21 cellular contexts compared by ENCODE assay signal in the genomic region with DNA sequence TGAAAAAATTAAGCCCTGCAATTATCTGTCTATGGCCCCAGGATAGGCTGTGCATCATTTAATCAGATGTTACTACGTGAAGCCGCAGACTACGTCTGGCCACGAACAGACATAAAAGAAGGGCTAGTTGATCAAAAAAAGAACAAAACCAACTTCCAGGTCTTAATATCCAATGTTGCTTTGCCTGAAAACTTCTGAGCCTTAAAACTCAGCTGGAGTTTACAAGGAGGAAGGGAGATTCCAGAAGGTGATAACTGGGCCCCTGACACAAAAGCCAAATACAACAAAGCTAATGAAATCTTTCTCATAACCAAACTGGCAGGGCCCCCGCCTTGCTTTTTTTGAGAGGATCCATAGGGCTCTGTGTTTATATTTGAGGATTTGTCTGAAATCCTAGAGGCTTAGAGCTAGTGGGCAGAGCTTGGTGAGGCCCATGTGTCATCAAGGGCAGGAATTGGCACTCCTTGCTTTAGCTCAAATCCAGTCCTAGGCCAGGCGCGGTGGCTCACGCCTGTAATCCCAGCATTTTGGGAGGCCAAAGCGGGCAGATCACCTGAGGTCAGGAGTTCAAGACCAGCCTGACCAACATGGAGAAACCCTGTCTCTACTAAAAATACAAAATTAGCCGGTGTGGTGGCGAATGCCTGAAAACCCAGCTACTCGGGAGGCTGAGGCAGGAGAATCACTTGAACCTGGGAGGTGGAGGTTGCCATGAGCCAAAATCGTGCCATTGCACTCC.
A peak's percentile ranks its signal among the peaks of the same experiment; 100 is the strongest.
DNase-seq lines count a peak whose midpoint lies in the region; FAIRE-seq and TF ChIP-seq lines count a peak whose summit lies in the region.
"Had no signal": no experiment of that assay in that cellular context is flagged by ENCODE, and none has a peak within 500 bp of the region (broad histone marks: within the 10 kb centered on the region; RNA-seq: fewer than 3 reads in every experiment).

No MANE protein-coding gene starts in this region.

- no peak for DNase-seq in T-helper 2 cell treated with Interferon-gamma antibody and Interleukin-4, amounts not matched to agents 5 μg/mL and 100 μg/mL, for 36 hours (ENCODE audit: low spot score)
- DNase-seq in T-helper 2 cell (no peak), LNCaP clone FGC (ENCODE audit: low read depth) (peak; percentile 52), prostate gland (ENCODE audit: low spot score) (peak; percentile 23), chondrocyte (ENCODE audit: low spot score) (no peak), H54 (ENCODE audit: insufficient read length, low spot score) (no peak), frontal cortex (ENCODE audit: low spot score in 2 of 2) (no peak)
- DNase-seq: 8988T; BE2C; effector memory CD8-positive, alpha-beta T cell; GOT3; NCI-H1436 treated with DMSO at 0.1 percent for 48 hours; NCI-H2171; stimulated activated CD4-positive, alpha-beta T cell treated with anti-CD3 and anti-CD28 coated beads, Interleukin-2, amount 100 ng/mL, for 48 hours; stimulated activated naive CD8-positive, alpha-beta T cell treated with anti-CD3 and anti-CD28 coated beads, Interleukin-15, amount 100 ng/mL, for 72 hours; T-helper 9 cell had no signal

- no peaks in the 10 kb centered on the region for H3K27me3 Mint-ChIP-seq in T-helper 2 cell treated with Interferon-gamma antibody and Interleukin-4, amounts not matched to agents 5 μg/mL and 100 μg/mL, for 36 hours (ENCODE audit: low read depth)
- H3K27me3 Mint-ChIP-seq in chondrocyte (ENCODE audit: low read depth) = peaks cover 4% of the 10 kb centered on the region
- H3K27me3 Mint-ChIP-seq: effector memory CD8-positive, alpha-beta T cell; stimulated activated naive CD8-positive, alpha-beta T cell treated with anti-CD3 and anti-CD28 coated beads, Interleukin-15, amount 100 ng/mL, for 72 hours had no signal

- peaks cover 40% of the 10 kb centered on the region for H3K4me1 Mint-ChIP-seq in T-helper 2 cell treated with Interferon-gamma antibody and Interleukin-4, amounts not matched to agents 5 μg/mL and 100 μg/mL, for 36 hours (ENCODE audit: low read depth)
- H3K4me1 Mint-ChIP-seq in chondrocyte (ENCODE audit: low read depth) = peaks cover 13% of the 10 kb centered on the region

- H3K27ac Mint-ChIP-seq in T-helper 2 cell treated with Interferon-gamma antibody and Interleukin-4, amounts not matched to agents 5 μg/mL and 100 μg/mL, for 36 hours = peak overlapping the region; percentile 65
- H3K27ac Mint-ChIP-seq in chondrocyte (ENCODE audit: unreplicated experiment) = no peak overlapping the region
- H3K27ac Mint-ChIP-seq: stimulated activated naive CD8-positive, alpha-beta T cell treated with anti-CD3 and anti-CD28 coated beads, Interleukin-15, amount 100 ng/mL, for 72 hours had no signal

- H3K9me3 Mint-ChIP-seq in T-helper 2 cell treated with Interferon-gamma antibody and Interleukin-4, amounts not matched to agents 5 μg/mL and 100 μg/mL, for 36 hours = peaks cover 16% of the 10 kb centered on the region
- peaks cover 8% of the 10 kb centered on the region for H3K9me3 Mint-ChIP-seq in chondrocyte (ENCODE audit: low read depth)
- H3K9me3 Mint-ChIP-seq: effector memory CD8-positive, alpha-beta T cell had no signal

- no peak for TF ChIP-seq CTCF in LNCaP clone FGC (IDR thresholded peaks at IDR 0.05; ENCODE audit: control insufficient read depth, extremely low read depth, insufficient read depth)
- TF ChIP-seq CTCF in prostate gland (IDR thresholded peaks at IDR 0.05) = no peak
- no peak for TF ChIP-seq CTCF in chondrocyte (IDR thresholded peaks at IDR 0.05)

- no peak for TF ChIP-seq POLR2A in prostate gland (IDR thresholded peaks at IDR 0.05)
- TF ChIP-seq POLR2A in H54 (IDR thresholded peaks at IDR 0.05; ENCODE audit: low read depth, low read length) = no peak

- H3K4me1 ChIP-seq in esophagus (ENCODE audit: control insufficient read depth in 2 of 2, insufficient read depth in 2 of 2, low read length in 1 of 2) (peaks cover 0 to 16% of the 10 kb centered on the region in 2 donors), prostate gland (replicated peaks) (peaks cover 16% of the 10 kb centered on the region)
- H3K4me1 ChIP-seq: parathyroid adenoma had no signal

- no peak overlapping the region for H3K4me3 Mint-ChIP-seq in T-helper 2 cell treated with Interferon-gamma antibody and Interleukin-4, amounts not matched to agents 5 μg/mL and 100 μg/mL, for 36 hours
- no peak overlapping the region for H3K4me3 Mint-ChIP-seq in chondrocyte (ENCODE audit: unreplicated experiment)
- H3K4me3 Mint-ChIP-seq: effector memory CD8-positive, alpha-beta T cell; stimulated activated naive CD8-positive, alpha-beta T cell treated with anti-CD3 and anti-CD28 coated beads, Interleukin-15, amount 100 ng/mL, for 72 hours had no signal

- 65 to 75% methylated on average over 13 of the region's 13 CpGs for WGBS in esophagus, 2 donors
- WGBS in prostate gland = 61% methylated on average over 13 of the region's 13 CpGs

- FAIRE-seq in H54 (lab: Jason Lieb, UNC) = no peak
- no peak for FAIRE-seq in frontal cortex (lab: Jason Lieb, UNC)
- FAIRE-seq: G401.6, islet of Langerhans had no signal

- H3K4me3 ChIP-seq in LNCaP clone FGC (ENCODE audit: low read depth, low read length) (no peak overlapping the region), esophagus (ENCODE audit: low read depth in 1 of 2, low read length in 2 of 2) (no peak overlapping the region), prostate gland (no peak overlapping the region)
- H3K4me3 ChIP-seq: SJCRH30 had no signal

- H3K36me3 ChIP-seq in esophagus (ENCODE audit: control insufficient read depth in 2 of 2, insufficient read depth in 2 of 2, low read length in 1 of 2) (no peaks in the 10 kb centered on the region), prostate gland (no peaks in the 10 kb centered on the region)
- H3K36me3 ChIP-seq: BE2C, SJCRH30 had no signal

- H3K27me3 ChIP-seq in esophagus (ENCODE audit: control insufficient read depth in 1 of 2, insufficient read depth in 2 of 2, low read length in 2 of 2) (no peaks in the 10 kb centered on the region), prostate gland (replicated peaks; ENCODE audit: insufficient read depth) (no peaks in the 10 kb centered on the region)
- H3K27me3 ChIP-seq: BE2C had no signal

- H3K9me3 ChIP-seq in esophagus (ENCODE audit: control insufficient read depth in 2 of 2, insufficient read depth in 1 of 2, low read depth in 1 of 2, low read length in 1 of 2) = no peaks in the 10 kb centered on the region
- no peaks in the 10 kb centered on the region for H3K9me3 ChIP-seq in prostate gland
- H3K9me3 ChIP-seq: BE2C, SJCRH30 had no signal

- peaks cover 7% of the 10 kb centered on the region for H3K36me3 Mint-ChIP-seq in T-helper 2 cell treated with Interferon-gamma antibody and Interleukin-4, amounts not matched to agents 5 μg/mL and 100 μg/mL, for 36 hours (ENCODE audit: low read depth)
- no peaks in the 10 kb centered on the region for H3K36me3 Mint-ChIP-seq in chondrocyte (ENCODE audit: low read depth)

- H3K27ac ChIP-seq in esophagus (ENCODE audit: low read depth in 2 of 2, low read length in 1 of 2) = peak overlapping the region; percentile 70 to 72
- peak overlapping the region; percentile 65 to 66 for H3K27ac ChIP-seq in prostate gland
- H3K27ac ChIP-seq: parathyroid adenoma, SJCRH30 had no signal

- intact Hi-C loops in prostate gland (cut with DNase I) = loop anchor here (10.0 kb wide), 1 partner anchor 152 kb away; no protein-coding TSS in a partner anchor

Comparison
In these comparisons a context has a peak if more than half of its experiments do, and no peak if none do; other contexts are left out.
1. DNase-seq: peak in LNCaP clone FGC (single experiment) and prostate gland (single experiment); none in T-helper 2 cell treated with Interferon-gamma antibody and Interleukin-4, amounts not matched to agents 5 μg/mL and 100 μg/mL, for 36 hours (single experiment), T-helper 2 cell (0 of 5), chondrocyte (single experiment), H54 (single experiment) and frontal cortex (0 of 2).